In the genomic region with DNA sequence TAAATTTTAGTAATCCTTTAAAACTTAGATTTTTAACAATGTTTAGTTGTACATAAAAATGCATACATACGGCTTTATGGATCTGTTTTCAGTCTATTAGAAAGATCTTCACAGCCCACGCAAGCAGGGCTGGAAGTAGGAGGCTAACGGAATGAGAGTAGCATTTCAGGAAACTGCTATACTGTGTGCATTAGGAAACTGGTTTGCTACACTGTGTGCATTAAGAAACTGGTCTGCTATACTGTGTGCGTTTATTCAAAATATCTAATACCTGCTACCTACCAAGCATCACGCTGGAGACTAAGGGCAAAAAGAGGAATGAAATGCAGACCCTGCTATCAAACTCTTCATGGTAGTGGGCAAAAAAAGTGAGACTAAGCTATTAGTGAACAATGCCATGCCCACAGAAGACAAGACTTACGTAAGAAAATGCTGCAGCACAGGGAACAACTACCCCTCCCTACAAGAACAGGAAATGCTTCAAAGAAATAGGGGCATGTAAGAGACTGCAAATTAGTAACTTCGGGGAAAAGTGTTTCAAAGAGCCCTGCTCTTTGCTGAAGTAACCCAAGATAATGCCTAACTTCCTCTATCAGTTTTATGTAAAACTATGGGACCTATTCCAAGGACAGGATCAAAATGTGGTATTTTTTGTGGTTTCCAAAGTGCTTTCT, we compare ENCODE assay signal across 15 cellular contexts. TPM values are rescaled to one million over a fixed set of nuclear protein-coding genes. Genes with fewer than 3 reads are reported as not detected.
DNase-seq lines count a peak whose midpoint lies in the region; ATAC-seq and TF ChIP-seq lines count a peak whose summit lies in the region.
"Had no signal": no experiment of that assay in that cellular context is flagged by ENCODE, and none has a peak within 500 bp of the region (broad histone marks: within the 10 kb centered on the region; RNA-seq: fewer than 3 reads in every experiment).

No MANE protein-coding gene starts in this region.

- H2BK12ac ChIP-seq in neuronal stem cell (ENCODE audit: low read length), result no peak overlapping the region

- intact Hi-C loops in A673 (cut with micrococcal nuclease; ENCODE audit: unreplicated experiment), result no loop called here

- no peaks in the 10 kb centered on the region for H3K36me3 Mint-ChIP-seq in GM23338 (ENCODE audit: low read depth)
- H3K36me3 Mint-ChIP-seq in T-cell, result peaks cover 31% of the 10 kb centered on the region

- no peak overlapping the region for H2BK120ac ChIP-seq in neuronal stem cell (ENCODE audit: low read depth, low read length)

- ATAC-seq in GM23338 (no peak), T-cell (replicated peaks in 1 of 4) (peak; percentile 65 to 96 (median 76))
- ATAC-seq: gastrocnemius medialis; stimulated activated naive B cell treated with anti-CD40 and anti-IgM and Interleukin-4, amounts not matched to agents 10 μg/mL and 1 μg/mL and 100 μg/mL, for 72 hours had no signal

- H3K9me3 ChIP-seq in A673 (ENCODE audit: low read depth, low read length, poor library complexity, severe bottlenecking) (no peaks in the 10 kb centered on the region), neuronal stem cell (replicated peaks in 1 of 2; ENCODE audit: control insufficient read depth in 2 of 2, insufficient read depth in 1 of 2, low read depth in 1 of 2, low read length in 2 of 2) (no peaks in the 10 kb centered on the region), GM23248 (ENCODE audit: low read depth) (no peaks in the 10 kb centered on the region)
- H3K9me3 ChIP-seq: gastrocnemius medialis had no signal

- POLR2A ChIA-PET in A673 (lab: Charles Lee; ENCODE audit: low non-redundant PET) (no interaction called here), T-cell (lab: Charles Lee) (interaction anchor here in 1 of 2 donors (1.0 kb wide), 1 partner anchor 47 kb away, joined by 3 read pairs; no protein-coding TSS in a partner anchor)

- no peak overlapping the region for H3K23ac ChIP-seq in neuronal stem cell (ENCODE audit: low read depth, low read length, poor library complexity)

- no peak overlapping the region for H3K14ac ChIP-seq in neuronal stem cell (ENCODE audit: low read length)

- H3K4me1 Mint-ChIP-seq in GM23338 (peaks cover 25% of the 10 kb centered on the region), T-cell (peaks cover 35 to 41% (median 36%) of the 10 kb centered on the region in 3 donors)
- H3K4me1 Mint-ChIP-seq: activated B cell treated with CpG ODN at 0.5 μM for 24 hours; stimulated activated naive B cell treated with anti-CD40 and anti-IgM and Interleukin-4, amounts not matched to agents 10 μg/mL and 1 μg/mL and 100 μg/mL, for 72 hours had no signal

- H3K36me3 ChIP-seq in A673 (ENCODE audit: insufficient read depth, low read length, poor library complexity, severe bottlenecking) (no peaks in the 10 kb centered on the region), GM23338 (ENCODE audit: insufficient read depth) (no peaks in the 10 kb centered on the region), neuronal stem cell (replicated peaks in 1 of 2; ENCODE audit: control insufficient read depth in 2 of 2, insufficient read depth in 2 of 2, low read length in 2 of 2) (peaks cover 6 to 25% of the 10 kb centered on the region in 2 donors), GM23248 (ENCODE audit: low read depth) (0 out of 2 replicates have a peak, but pooled peaks cover 8% of the 10 kb centered on the region)

- CTCF ChIA-PET in A673 (lab: Charles Lee) (no interaction called here), T-cell (lab: Charles Lee) (no interaction called here)

- no peaks in the 10 kb centered on the region for H3K79me1 ChIP-seq in neuronal stem cell (ENCODE audit: low read depth, low read length)

- no peaks in the 10 kb centered on the region for H3K9me2 ChIP-seq in GM23338 (ENCODE audit: insufficient read depth)
- H3K9me2 ChIP-seq in GM23248 (ENCODE audit: insufficient read depth), result no peaks in the 10 kb centered on the region

- H3K9me3 Mint-ChIP-seq in GM23338 (no peaks in the 10 kb centered on the region), T-cell (no peaks in the 10 kb centered on the region)
- H3K9me3 Mint-ChIP-seq: activated B cell treated with CpG ODN at 0.5 μM for 24 hours; stimulated activated naive B cell treated with anti-CD40 and anti-IgM and Interleukin-4, amounts not matched to agents 10 μg/mL and 1 μg/mL and 100 μg/mL, for 72 hours had no signal

- H3K27me3 Mint-ChIP-seq in GM23338 (ENCODE audit: insufficient read depth, low read depth, poor library complexity) (no peaks in the 10 kb centered on the region), T-cell (no peaks in the 10 kb centered on the region)
- H3K27me3 Mint-ChIP-seq: activated B cell treated with CpG ODN at 0.5 μM for 24 hours; stimulated activated naive B cell treated with anti-CD40 and anti-IgM and Interleukin-4, amounts not matched to agents 10 μg/mL and 1 μg/mL and 100 μg/mL, for 72 hours had no signal

- no peaks in the 10 kb centered on the region for H3K27me3 ChIP-seq in A673 (replicated peaks; ENCODE audit: insufficient read depth, low read depth, low read length, poor library complexity)
- H3K27me3 ChIP-seq in GM23338 (ENCODE audit: insufficient read depth), result no peaks in the 10 kb centered on the region
- H3K27me3 ChIP-seq in neuronal stem cell (ENCODE audit: control insufficient read depth in 3 of 3, insufficient read depth in 3 of 3, low read depth in 1 of 3, low read length in 3 of 3), result no peaks in the 10 kb centered on the region
- H3K27me3 ChIP-seq in GM23248 (replicated peaks; ENCODE audit: insufficient read depth), result no peaks in the 10 kb centered on the region
- H3K27me3 ChIP-seq: gastrocnemius medialis had no signal

- no peak overlapping the region for H4K91ac ChIP-seq in neuronal stem cell (ENCODE audit: low read depth, low read length, poor library complexity)

- H3K4ac ChIP-seq in neuronal stem cell (ENCODE audit: low read length), result no peak overlapping the region

- no peak overlapping the region for H3K18ac ChIP-seq in neuronal stem cell (ENCODE audit: low read length)

- H2AK5ac ChIP-seq in neuronal stem cell (ENCODE audit: low read depth, low read length), result no peak overlapping the region

- no TSS peak for BruUV-seq in A673 (replicated peaks; lab: Mats Ljungman, UMichigan)

- H4K20me1 ChIP-seq in GM23338 (replicated peaks; ENCODE audit: insufficient read depth), result no peaks in the 10 kb centered on the region
- 0 out of 2 replicates have a peak, but pooled peaks cover 3% of the 10 kb centered on the region for H4K20me1 ChIP-seq in GM23248 (ENCODE audit: insufficient read depth)

- no peak overlapping the region for H2BK5ac ChIP-seq in neuronal stem cell (ENCODE audit: low read length)

- peak overlapping the region; percentile 11 for H3K4me3 ChIP-seq in A673 (ENCODE audit: low read depth, low read length, poor library complexity, severe bottlenecking)
- no peak overlapping the region for H3K4me3 ChIP-seq in GM23338
- H3K4me3 ChIP-seq in fibroblast of villous mesenchyme (ENCODE audit: low read depth, low read length), result no peak overlapping the region
- no peak overlapping the region for H3K4me3 ChIP-seq in neuronal stem cell (ENCODE audit: low read length in 2 of 2)
- no peak overlapping the region for H3K4me3 ChIP-seq in GM23248
- H3K4me3 ChIP-seq: gastrocnemius medialis had no signal

- no peaks in the 10 kb centered on the region for H3F3A ChIP-seq in GM23338 (replicated peaks; ENCODE audit: low read depth)
- peaks cover 10% of the 10 kb centered on the region for H3F3A ChIP-seq in GM23248 (ENCODE audit: insufficient read depth)

- in situ Hi-C loops in GM23248 (cut with MboI), result no loop called here

- no peak overlapping the region for H3K4me3 Mint-ChIP-seq in GM23338
- H3K4me3 Mint-ChIP-seq in T-cell, result peak overlapping the region; percentile 8 to 59 (median 43)
- H3K4me3 Mint-ChIP-seq: activated B cell treated with CpG ODN at 0.5 μM for 24 hours; stimulated activated naive B cell treated with anti-CD40 and anti-IgM and Interleukin-4, amounts not matched to agents 10 μg/mL and 1 μg/mL and 100 μg/mL, for 72 hours had no signal

- no peak overlapping the region for H4K8ac ChIP-seq in neuronal stem cell (ENCODE audit: low read depth, low read length)

- no peak overlapping the region for H2BK15ac ChIP-seq in neuronal stem cell (ENCODE audit: low read length)

- H3K4me1 ChIP-seq in A673 (ENCODE audit: insufficient read depth, low read length, poor library complexity, severe bottlenecking), result peaks cover 24% of the 10 kb centered on the region
- peaks cover 19% of the 10 kb centered on the region for H3K4me1 ChIP-seq in GM23338 (ENCODE audit: insufficient read depth)
- H3K4me1 ChIP-seq in neuronal stem cell (ENCODE audit: control insufficient read depth in 2 of 2, insufficient read depth in 1 of 2, low read depth in 1 of 2, low read length in 2 of 2), result peaks cover 0 to 10% of the 10 kb centered on the region in 2 donors
- H3K4me1 ChIP-seq in GM23248 (ENCODE audit: insufficient read depth), result peaks cover 8% of the 10 kb centered on the region

- H3K9ac ChIP-seq in neuronal stem cell (ENCODE audit: low read depth, low read length, poor library complexity) (no peak overlapping the region), GM23248 (no peak overlapping the region)

- H3K27ac ChIP-seq in A673 (ENCODE audit: low read depth, low read length, poor library complexity, severe bottlenecking) (peak overlapping the region; percentile 18), GM23338 (ENCODE audit: low read depth) (no peak overlapping the region), neuronal stem cell (replicated peaks; ENCODE audit: low read length) (no peak overlapping the region), GM23248 (no peak overlapping the region)
- H3K27ac ChIP-seq: gastrocnemius medialis had no signal

- TF ChIP-seq CTCF in A673 (conservative IDR thresholded peaks at IDR 0.05; ENCODE audit: low read depth, low read length), result no peak
- TF ChIP-seq CTCF in GM23338 (conservative IDR thresholded peaks at IDR 0.05; ENCODE audit: low read depth in 2 of 2), result no peak
- no peak for TF ChIP-seq CTCF in fibroblast of villous mesenchyme (IDR thresholded peaks at IDR 0.05; ENCODE audit: insufficient read depth, low read depth, low read length)

- peak overlapping the region; percentile 81 for H3K27ac Mint-ChIP-seq in GM23338
- peak overlapping the region; percentile 55 to 80 for H3K27ac Mint-ChIP-seq in T-cell
- H3K27ac Mint-ChIP-seq: activated B cell treated with CpG ODN at 0.5 μM for 24 hours; stimulated activated naive B cell treated with anti-CD40 and anti-IgM and Interleukin-4, amounts not matched to agents 10 μg/mL and 1 μg/mL and 100 μg/mL, for 72 hours had no signal

- H3K4me2 ChIP-seq in GM23338 (0 out of 2 replicates have a peak overlapping the region, but pooled peaks have one; percentile 36), neuronal stem cell (ENCODE audit: insufficient read depth, low read length, poor library complexity, severe bottlenecking) (no peak overlapping the region), GM23248 (ENCODE audit: unreplicated experiment) (no peak overlapping the region)

- no CpG with 5 or more reads among the region's 7 CpGs for WGBS in neuronal stem cell (ENCODE audit: extremely low coverage in 2 of 2, insufficient read length in 2 of 2, insufficient replicate concordance in 1 of 2), 2 donors
- 94% methylated on average over 7 of the region's 7 CpGs for WGBS in GM23248 (ENCODE audit: low coverage in 1 of 2, low lambda C conversion rate in 2 of 2, missing lambda C conversion rate in 2 of 2), 2 experiments

- DNase-seq in A673 (ENCODE audit: low spot score), result peak; percentile 56
- DNase-seq in GM23338 (ENCODE audit: low spot score), result no peak
- no peak for DNase-seq in T-cell
- DNase-seq in fibroblast of villous mesenchyme (ENCODE audit: low read depth), result peak; percentile 58
- DNase-seq in neuronal stem cell (ENCODE audit: low spot score), result no peak
- DNase-seq in activated CD4-positive, CD25-positive, alpha-beta regulatory T cell (lab: John Stamatoyannopoulos, UW), result no peak
- DNase-seq in GM23248, result no peak
- no peak for DNase-seq in germinal center (ENCODE audit: low spot score)
- DNase-seq: activated B cell treated with CpG ODN at 0.5 μM for 24 hours; C1 segment of cervical spinal cord; gastrocnemius medialis; left cardiac atrium; NCI-H226; stimulated activated CD4-positive, alpha-beta T cell treated with anti-CD3 and anti-CD28 coated beads, Interleukin-2, amount 100 ng/mL, for 48 hours; stimulated activated naive B cell treated with anti-CD40 and anti-IgM and Interleukin-4, amounts not matched to agents 10 μg/mL and 1 μg/mL and 100 μg/mL, for 72 hours had no signal

- H2AFZ ChIP-seq in GM23338, result no peak overlapping the region
- H2AFZ ChIP-seq in neuronal stem cell (ENCODE audit: low read length), result no peak overlapping the region
- no peak overlapping the region for H2AFZ ChIP-seq in GM23248

- H3K79me2 ChIP-seq in GM23338 (replicated peaks; ENCODE audit: insufficient read depth), result no peaks in the 10 kb centered on the region
- peaks cover 37% of the 10 kb centered on the region for H3K79me2 ChIP-seq in GM23248 (ENCODE audit: insufficient read depth)

RNA-seq across cellular contexts. Expression of a gene that starts 11.2 kb away (rescaled TPM):
- total RNA-seq in A673 (2021), result 18.5 and 20.4 TPM in 2 replicates
- 13.4 and 17.6 TPM in 2 replicates for total RNA-seq in GM23338 (2014; rRNA removed; shearing (Covaris generic))
- polyA plus RNA-seq in GM23338 (2016; fragmentation: Nextera tagmentation; extraction: Ambion mirVana), result 16.1 and 16.5 TPM in 2 replicates
- 10 to 100 TPM; 16.5 to 36.6 (median 20.4) TPM for total RNA-seq in T-cell
- 25.1 and 28.5 TPM in 2 replicates for total RNA-seq in fibroblast of villous mesenchyme
- 31.5 TPM for polyA plus RNA-seq in neuronal stem cell (2013, experiment 1 of 2)
- 33.9 TPM for polyA plus RNA-seq in neuronal stem cell (2013, experiment 2 of 2)
- total RNA-seq in GM23248 (2014; rRNA removed; shearing (Covaris generic)), result 13.0 and 16.4 TPM in 2 replicates
- polyA plus RNA-seq in GM23248 (2016; fragmentation: Nextera tagmentation; extraction: Ambion mirVana), result 7.5 and 9.0 TPM in 2 replicates

Comparison
In these comparisons a context has a peak if more than half of its experiments do, and no peak if none do; other contexts are left out.
1. DNase-seq: peak in A673 (single experiment) and fibroblast of villous mesenchyme (single experiment); none in GM23338 (single experiment), T-cell (0 of 34), neuronal stem cell (single experiment), activated CD4-positive, CD25-positive, alpha-beta regulatory T cell (0 of 4), GM23248 (single experiment) and germinal center (single experiment).